Comparison of ENCODE assay signal across 26 cellular contexts in genomic region chr19:18646535-18647370, GRCh38. TPM values are rescaled to one million over a fixed set of nuclear protein-coding genes. Genes with fewer than 3 reads are reported as not detected.
DNase-seq lines count a peak whose midpoint lies in the region; FAIRE-seq and TF ChIP-seq lines count a peak whose summit lies in the region.
"Had no signal": no experiment of that assay in that cellular context is flagged by ENCODE, and none has a peak within 500 bp of the region (broad histone marks: within the 10 kb centered on the region; RNA-seq: fewer than 3 reads in every experiment).

No MANE protein-coding gene starts in this region.

- no peaks in the 10 kb centered on the region for H3K36me3 ChIP-seq in esophagus squamous epithelium
- H3K36me3 ChIP-seq: thoracic aorta had no signal

- no peak overlapping the region for H3K27ac Mint-ChIP-seq in endothelial cell (ENCODE audit: unreplicated experiment)
- peak overlapping the region in 2 of 7 donors; percentile 6 to 72 for H3K27ac Mint-ChIP-seq in CD14-positive monocyte
- H3K27ac Mint-ChIP-seq: activated B cell treated with CpG ODN at 0.5 μM for 24 hours; activated CD4-positive, alpha-beta memory T cell treated with anti-CD3 and anti-CD28 coated beads, Interleukin-2, amount 10 ng/mL, durations not matched to agents 7 days and 5 days; activated naive CD4-positive, alpha-beta T cell treated with anti-CD3 and anti-CD28 coated beads, Interleukin-2, amount 10 ng/mL, durations not matched to agents 7 days and 5 days; T-helper 2 cell treated with Interferon-gamma antibody and Interleukin-4, amounts not matched to agents 5 μg/mL and 100 μg/mL, for 36 hours had no signal

- H3K4me1 ChIP-seq in esophagus squamous epithelium = peaks cover 25 to 69% (median 50%) of the 10 kb centered on the region in 3 donors

- peaks cover 4% of the 10 kb centered on the region for H3K36me3 Mint-ChIP-seq in endothelial cell (ENCODE audit: low read depth, unreplicated experiment)
- peaks cover 19% of the 10 kb centered on the region in 2 donors for H3K36me3 Mint-ChIP-seq in CD14-positive monocyte
- H3K36me3 Mint-ChIP-seq: naive B cell had no signal

- WGBS in esophagus squamous epithelium, 2 donors = 90 to 97% methylated on average over 19 to 24 of the region's 34 CpGs

- no peak for DNase-seq in HTR-8/SVneo (ENCODE audit: insufficient read length, low spot score)
- peak; percentile 25 for DNase-seq in NCI-H69 (lab: John Stamatoyannopoulos, UW)
- DNase-seq in endothelial cell (ENCODE audit: low spot score) = no peak
- DNase-seq in retina = peak; percentile 41
- no peak for DNase-seq in medulla oblongata (ENCODE audit: extremely low spot score)
- DNase-seq in esophagus squamous epithelium (lab: John Stamatoyannopoulos, UW) = no peak
- DNase-seq in CD14-positive monocyte (ENCODE audit: low spot score) = no peak
- DNase-seq: activated B cell treated with CpG ODN at 0.5 μM for 24 hours; activated CD4-positive, alpha-beta memory T cell treated with anti-CD3 and anti-CD28 coated beads, Interleukin-2, amount 10 ng/mL, durations not matched to agents 7 days and 5 days; activated naive CD4-positive, alpha-beta T cell treated with anti-CD3 and anti-CD28 coated beads, Interleukin-2, amount 10 ng/mL, durations not matched to agents 7 days and 5 days; activated T-cell treated with anti-CD3 and anti-CD28 coated beads, Interleukin-2, amount 50 U/mL, for 1 hour; COR-L47; KBM-7; mammary epithelial cell; naive B cell; NCI-H345; NK-92 treated with Interleukin-12 subunit alpha and Interleukin-12 subunit beta, amount 100 ng/mL, for 24 hours; stimulated activated CD4-positive, alpha-beta T cell treated with anti-CD3 and anti-CD28 coated beads, Interleukin-12 subunit alpha, Interleukin-12 subunit beta, amount 100 ng/mL, for 4 hours had no signal

- H3K9me3 Mint-ChIP-seq in endothelial cell (ENCODE audit: unreplicated experiment) (no peaks in the 10 kb centered on the region), CD14-positive monocyte (peaks cover 0 to 2% (median 0%) of the 10 kb centered on the region in 7 donors)
- H3K9me3 Mint-ChIP-seq: activated B cell treated with CpG ODN at 0.5 μM for 24 hours; activated CD4-positive, alpha-beta memory T cell treated with anti-CD3 and anti-CD28 coated beads, Interleukin-2, amount 10 ng/mL, durations not matched to agents 7 days and 5 days; activated naive CD4-positive, alpha-beta T cell treated with anti-CD3 and anti-CD28 coated beads, Interleukin-2, amount 10 ng/mL, durations not matched to agents 7 days and 5 days; naive B cell; T-helper 2 cell treated with Interferon-gamma antibody and Interleukin-4, amounts not matched to agents 5 μg/mL and 100 μg/mL, for 36 hours had no signal

- H3K27me3 Mint-ChIP-seq in endothelial cell (ENCODE audit: unreplicated experiment) (peaks cover 8% of the 10 kb centered on the region), CD14-positive monocyte (ENCODE audit: low read depth in 3 of 3) (peaks cover 9 to 20% (median 14%) of the 10 kb centered on the region in 3 donors)
- H3K27me3 Mint-ChIP-seq: activated B cell treated with CpG ODN at 0.5 μM for 24 hours; activated CD4-positive, alpha-beta memory T cell treated with anti-CD3 and anti-CD28 coated beads, Interleukin-2, amount 10 ng/mL, durations not matched to agents 7 days and 5 days; activated naive CD4-positive, alpha-beta T cell treated with anti-CD3 and anti-CD28 coated beads, Interleukin-2, amount 10 ng/mL, durations not matched to agents 7 days and 5 days; naive B cell had no signal

- no peaks in the 10 kb centered on the region for H3K27me3 ChIP-seq in esophagus squamous epithelium
- H3K27me3 ChIP-seq: hepatocyte had no signal

- H3K4me3 Mint-ChIP-seq in endothelial cell (ENCODE audit: unreplicated experiment) (peak overlapping the region; percentile 11), CD14-positive monocyte (no peak overlapping the region)
- H3K4me3 Mint-ChIP-seq: activated B cell treated with CpG ODN at 0.5 μM for 24 hours; activated CD4-positive, alpha-beta memory T cell treated with anti-CD3 and anti-CD28 coated beads, Interleukin-2, amount 10 ng/mL, durations not matched to agents 7 days and 5 days; activated naive CD4-positive, alpha-beta T cell treated with anti-CD3 and anti-CD28 coated beads, Interleukin-2, amount 10 ng/mL, durations not matched to agents 7 days and 5 days; T-helper 2 cell treated with Interferon-gamma antibody and Interleukin-4, amounts not matched to agents 5 μg/mL and 100 μg/mL, for 36 hours had no signal

- TF ChIP-seq POLR2A in esophagus squamous epithelium (IDR thresholded peaks at IDR 0.05) = no peak

- no peak overlapping the region for H3K4me3 ChIP-seq in esophagus squamous epithelium
- H3K4me3 ChIP-seq: hepatocyte, SK-N-MC, thoracic aorta had no signal

- no peak for TF ChIP-seq CTCF in endothelial cell (IDR thresholded peaks at IDR 0.05; ENCODE audit: unreplicated experiment)
- TF ChIP-seq CTCF in esophagus squamous epithelium (IDR thresholded peaks at IDR 0.05) = no peak
- TF ChIP-seq CTCF in CD14-positive monocyte (IDR thresholded peaks at IDR 0.05) = no peak

- FAIRE-seq in HTR-8/SVneo (lab: Jason Lieb, UNC) = peak; percentile 59
- FAIRE-seq: colon, endothelial cell of umbilical vein, islet of Langerhans had no signal

- H3K27ac ChIP-seq in esophagus squamous epithelium = peak overlapping the region in 2 of 4 donors; percentile 21 to 77
- H3K27ac ChIP-seq: hepatocyte, SK-N-MC had no signal

- H3K4me1 Mint-ChIP-seq in endothelial cell (ENCODE audit: unreplicated experiment) (peaks cover 6% of the 10 kb centered on the region), CD14-positive monocyte (peaks cover 39% of the 10 kb centered on the region)

- intact Hi-C loops in esophagus squamous epithelium (cut with DNase I) (no loop called here), CD14-positive monocyte (cut with micrococcal nuclease) (no loop called here)

- H3K9me3 ChIP-seq in esophagus squamous epithelium = no peaks in the 10 kb centered on the region
- H3K9me3 ChIP-seq: thoracic aorta had no signal

RNA-seq across cellular contexts. Expression of gene KLHL26, which starts 9.9 kb away (rescaled TPM):
- total RNA-seq in endothelial cell (ENCODE audit: unreplicated experiment) = 5.1 TPM
- 1 to 10 TPM; 1.6 to 6.6 (median 3.4) TPM for total RNA-seq in esophagus squamous epithelium
- polyA plus RNA-seq in CD14-positive monocyte = 1 to 10 TPM; 1.6 to 2.0 TPM

RNA-seq across cellular contexts. Expression of gene TMEM59L, which starts 34.1 kb away (rescaled TPM):
- 0.15 TPM for total RNA-seq in endothelial cell (ENCODE audit: unreplicated experiment)
- 1 to 10 TPM in 1 of 4 donors, under 1 TPM in 1, not detected in 2; 0.18 to 2.7 TPM for total RNA-seq in esophagus squamous epithelium
- polyA plus RNA-seq in CD14-positive monocyte = not detected
- total RNA-seq: activated B cell treated with CpG ODN at 0.5 μM for 24 hours had no signal

RNA-seq across cellular contexts. Expression of gene CRTC1, which starts 36.7 kb away (rescaled TPM):
- total RNA-seq in endothelial cell (ENCODE audit: unreplicated experiment) (17.5 TPM), esophagus squamous epithelium (1 to 10 TPM; 1.8 to 3.6 (median 2.1) TPM)
- polyA plus RNA-seq in CD14-positive monocyte = under 1 TPM; 0.28 to 0.55 TPM

RNA-seq across cellular contexts. Expression of gene CRLF1, which starts 40.2 kb away (rescaled TPM):
- 0.74 TPM for total RNA-seq in endothelial cell (ENCODE audit: unreplicated experiment)
- 10 to 100 TPM; 13.2 to 82.6 (median 19.3) TPM for total RNA-seq in esophagus squamous epithelium
- under 1 TPM in 1 of 2 donors, not detected in 1; 0.19 TPM for polyA plus RNA-seq in CD14-positive monocyte
- total RNA-seq: activated B cell treated with CpG ODN at 0.5 μM for 24 hours; activated CD4-positive, alpha-beta memory T cell treated with anti-CD3 and anti-CD28 coated beads, Interleukin-2, amount 10 ng/mL, durations not matched to agents 7 days and 5 days; endothelial cell of umbilical vein; pulmonary artery endothelial cell had no signal

RNA-seq across cellular contexts. Expression of gene REX1BD, which starts 58.2 kb away (rescaled TPM):
- total RNA-seq in endothelial cell (ENCODE audit: unreplicated experiment) = 88.8 TPM
- 10 to 100 TPM; 46.8 to 69.0 (median 56.6) TPM for total RNA-seq in esophagus squamous epithelium
- 100 to 1,000 TPM in 1 of 2 donors, 10 to 100 TPM in 1; 83.7 to 122 TPM for polyA plus RNA-seq in CD14-positive monocyte

Comparison
In these comparisons a context has a peak if more than half of its experiments do, and no peak if none do; other contexts are left out.
1. DNase-seq: peak in NCI-H69 (single experiment) and retina (single experiment); none in HTR-8/SVneo (single experiment), endothelial cell (single experiment), medulla oblongata (single experiment), esophagus squamous epithelium (single experiment) and CD14-positive monocyte (single experiment).